ENCODE assay signal across 1 cellular context in genomic region chr20:48139262-48140041, GRCh38.
A peak's percentile ranks its signal among the peaks of the same experiment; 100 is the strongest.
TF ChIP-seq lines count a peak whose summit lies in the region.

No MANE protein-coding gene starts in this region.

TF ChIP-seq in K562, 482 proteins besides CTCF, POLR2A, EP300 and RAD21 (continued from another document and continues in another):
- TF ChIP-seq THRA (IDR thresholded peaks at IDR 0.05) (no peak), KLF10 (CRISPR knock-in tag; IDR thresholded peaks at IDR 0.05) (peak; percentile 87; the same call in 1 of the 2 replicates), ADNP (tag; IDR thresholded peaks at IDR 0.05) (no peak), ZNF785 (CRISPR knock-in tag; IDR thresholded peaks at IDR 0.05) (peak; percentile 93), ZNF239 (CRISPR knock-in tag; IDR thresholded peaks at IDR 0.05) (peak; percentile 99), DACH1 (IDR thresholded peaks at IDR 0.05; ENCODE audit: partially characterized antibody) (no peak), CHD2 (IDR thresholded peaks at IDR 0.05; ENCODE audit: low read depth, low read length) (no peak), BCL6 (CRISPR knock-in tag; IDR thresholded peaks at IDR 0.05) (peak; percentile 99), BRD4 (IDR thresholded peaks at IDR 0.05) (no peak; the same call in 1 of the 2 replicates), ZNF280B (CRISPR knock-in tag; IDR thresholded peaks at IDR 0.05) (peak; percentile 93), ZNF830 (CRISPR knock-in tag; IDR thresholded peaks at IDR 0.05) (peak; percentile 100), NFYB (IDR thresholded peaks at IDR 0.05; ENCODE audit: extremely low read depth, insufficient read length) (no peak), POLR2AphosphoS5 (IDR thresholded peaks at IDR 0.05; ENCODE audit: control insufficient read depth, insufficient read depth, low read depth, low read length) (no peak), U2AF1 (optimal IDR thresholded peaks at IDR 0.05; ENCODE audit: low read depth, low read length) (no peak), FOXA3 (CRISPR knock-in tag; conservative IDR thresholded peaks at IDR 0.05 in 1 of 2, IDR thresholded peaks at IDR 0.05 in 1 of 2) (peak in 1 of 2 experiments; percentile 83; a peak in 2 of 4 replicates), MTF1 (CRISPR knock-in tag; IDR thresholded peaks at IDR 0.05; ENCODE audit: borderline replicate concordance) (peak; percentile 92; the same call in 1 of the 2 replicates), NKRF (IDR thresholded peaks at IDR 0.05; ENCODE audit: borderline replicate concordance) (no peak), MBD2 (IDR thresholded peaks at IDR 0.05; ENCODE audit: borderline replicate concordance, low read depth) (no peak), TCF3 (CRISPR knock-in tag; IDR thresholded peaks at IDR 0.05) (no peak), NONO (IDR thresholded peaks at IDR 0.05; ENCODE audit: low read depth in 2 of 2, low read length in 1 of 2) (no peak), TOE1 (IDR thresholded peaks at IDR 0.05; ENCODE audit: borderline replicate concordance) (no peak), TOE1 (CRISPR knock-in tag; IDR thresholded peaks at IDR 0.05; ENCODE audit: borderline replicate concordance, low read depth) (no peak), ZBTB33 (CRISPR knock-in tag; IDR thresholded peaks at IDR 0.05) (no peak), PHTF2 (CRISPR knock-in tag; IDR thresholded peaks at IDR 0.05) (peak; percentile 97), CHD4 (IDR thresholded peaks at IDR 0.05; ENCODE audit: insufficient read depth, insufficient replicate concordance, low read depth, low read length, poor library complexity, severe bottlenecking) (no peak), E2F5 (CRISPR knock-in tag; IDR thresholded peaks at IDR 0.05) (no peak), MYC (IDR thresholded peaks at IDR 0.05; ENCODE audit: low read depth, low read length) (no peak), MYC (CRISPR knock-in tag; IDR thresholded peaks at IDR 0.05; ENCODE audit: borderline replicate concordance, low read depth) (peak; percentile 100), ZFP1 (CRISPR knock-in tag; IDR thresholded peaks at IDR 0.05) (peak; percentile 95), SMARCB1 (IDR thresholded peaks at IDR 0.05; ENCODE audit: insufficient read length, low read depth) (no peak), ZNF146 (CRISPR knock-in tag; IDR thresholded peaks at IDR 0.05; ENCODE audit: unreplicated experiment) (no peak), NFE2L1 (tag; IDR thresholded peaks at IDR 0.05; ENCODE audit: borderline replicate concordance, low read depth) (peak; percentile 47; the same call in 1 of the 2 replicates), PCBP2 (IDR thresholded peaks at IDR 0.05; ENCODE audit: low read depth, low read length, poor library complexity, severe bottlenecking) (no peak), ZC3H4 (CRISPR knock-in tag; IDR thresholded peaks at IDR 0.05; ENCODE audit: borderline replicate concordance) (no peak), TAF15 (IDR thresholded peaks at IDR 0.05; ENCODE audit: low read depth, low read length) (no peak), BRF1 (IDR thresholded peaks at IDR 0.05; ENCODE audit: borderline replicate concordance, extremely low read depth, insufficient read length) (no peak), THAP7 (CRISPR knock-in tag; IDR thresholded peaks at IDR 0.05) (peak; percentile 97), ZNF644 (tag; IDR thresholded peaks at IDR 0.05; ENCODE audit: low read depth) (peak; percentile 99), ZNF23 (CRISPR knock-in tag; IDR thresholded peaks at IDR 0.05) (peak; percentile 65; the same call in 1 of the 2 replicates), IRF9 (tag; IDR thresholded peaks at IDR 0.05) (peak; percentile 77), HMGN3 (IDR thresholded peaks at IDR 0.05; ENCODE audit: borderline replicate concordance, extremely low read depth, insufficient read length, low read depth, low read length) (no peak), E4F1 (CRISPR knock-in tag; IDR thresholded peaks at IDR 0.05; ENCODE audit: borderline replicate concordance) (peak; percentile 93), COPS2 (conservative IDR thresholded peaks at IDR 0.05) (no peak), ZFPM2 (CRISPR knock-in tag; IDR thresholded peaks at IDR 0.05) (peak; percentile 99), OTX1 (CRISPR knock-in tag; IDR thresholded peaks at IDR 0.05) (peak; percentile 100), ARID2 (IDR thresholded peaks at IDR 0.05) (no peak), PHF20 (IDR thresholded peaks at IDR 0.05; ENCODE audit: partially characterized antibody) (no peak), BACH1 (tag; IDR thresholded peaks at IDR 0.05) (peak; percentile 99), EGR1 (conservative IDR thresholded peaks at IDR 0.05) (no peak), XRCC4 (IDR thresholded peaks at IDR 0.05; ENCODE audit: extremely low read depth, insufficient read depth, insufficient read length) (no peak), ATF4 (CRISPR knock-in tag; IDR thresholded peaks at IDR 0.05) (peak; percentile 94), ZBTB26 (CRISPR knock-in tag; IDR thresholded peaks at IDR 0.05) (peak; percentile 100), RFX1 (IDR thresholded peaks at IDR 0.05) (peak; percentile 41), E2F1 (CRISPR knock-in tag; IDR thresholded peaks at IDR 0.05) (no peak), CHD1 (IDR thresholded peaks at IDR 0.05; ENCODE audit: low read length) (no peak)
